Comparison of ENCODE assay signal across 8 cellular contexts in the genomic region with DNA sequence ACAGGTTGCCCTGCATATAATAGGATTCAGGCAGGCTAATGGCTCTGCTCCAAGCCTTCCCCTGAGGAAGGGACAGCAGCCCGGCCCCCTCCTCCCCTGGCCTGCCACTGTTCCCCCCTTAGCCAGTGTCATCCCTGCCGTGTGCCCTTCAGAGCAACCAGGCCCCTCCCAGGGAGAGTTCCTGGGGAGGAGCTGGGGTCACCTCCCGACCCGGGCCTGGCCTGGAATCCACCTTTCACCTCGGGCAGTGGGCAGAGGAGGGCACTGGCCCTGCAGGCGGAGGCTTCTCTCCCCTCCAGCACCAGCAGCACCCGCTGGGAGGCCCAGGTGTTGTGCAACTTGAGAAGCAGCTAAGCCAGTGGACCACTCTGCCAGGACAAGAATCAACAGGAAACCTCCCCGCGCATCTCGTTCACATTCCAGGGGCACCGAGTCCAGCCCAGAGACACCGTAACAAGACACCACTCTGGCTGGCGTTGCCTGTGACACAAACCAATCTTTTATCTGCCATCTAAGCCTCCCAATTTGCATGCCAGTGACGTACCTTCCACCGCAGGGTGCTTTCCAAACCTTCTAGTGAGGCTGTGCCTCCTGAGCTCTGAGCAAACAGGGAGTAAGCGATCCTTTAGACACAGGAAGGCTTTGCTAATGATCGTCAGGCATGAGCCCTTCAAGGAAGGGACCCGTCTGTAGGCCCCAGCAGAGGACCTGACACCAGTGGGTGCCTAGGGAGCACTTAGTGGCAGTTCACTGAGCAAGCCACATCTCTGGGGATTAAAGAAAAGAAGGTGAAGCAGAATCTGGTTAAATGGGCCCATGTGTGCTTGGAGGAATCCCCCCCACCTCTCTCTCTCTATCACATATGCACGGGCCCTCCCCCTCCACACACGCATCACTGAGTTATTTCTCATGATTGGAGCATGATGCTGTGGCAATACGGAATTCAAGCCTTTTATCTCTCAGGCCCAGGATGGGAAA.
DNase-seq lines count a peak whose midpoint lies in the region; ATAC-seq and TF ChIP-seq lines count a peak whose summit lies in the region.

No MANE protein-coding gene starts in this region.

- peaks cover 0 to 7% of the 10 kb centered on the region in 2 donors for H3K36me3 Mint-ChIP-seq in naive B cell

- no peaks in the 10 kb centered on the region for H3K9me2 ChIP-seq in DOHH2 (replicated peaks; ENCODE audit: control insufficient read depth, low read length)

- peaks cover 13 to 45% (median 31%) of the 10 kb centered on the region in 3 donors for H3K27me3 Mint-ChIP-seq in naive B cell

- peak overlapping the region; percentile 55 to 93 (median 82) for H3K27ac Mint-ChIP-seq in naive B cell

- H3K4me2 ChIP-seq in DOHH2 (ENCODE audit: low read length): 0 out of 2 replicates have a peak overlapping the region, but pooled peaks have one; percentile 1

- no peaks in the 10 kb centered on the region for H3K79me2 ChIP-seq in DOHH2 (ENCODE audit: control insufficient read depth, low read length)

- no peaks in the 10 kb centered on the region for H3K36me3 ChIP-seq in DOHH2 (ENCODE audit: control insufficient read depth, low read length)
- H3K36me3 ChIP-seq in upper lobe of right lung: no peaks in the 10 kb centered on the region

- H3K4me3 Mint-ChIP-seq in naive B cell: peak overlapping the region in 3 of 8 donors; percentile 27 to 70 (median 31)

- DNase-seq in HuH-7 (ENCODE audit: low spot score) (peak; percentile 80), SHP77 treated with DMSO at 0.1 percent for 48 hours (lab: John Stamatoyannopoulos, UW) (peak; percentile 71), cardiac fibroblast (ENCODE audit: low read depth in 2 of 2) (peak; percentile 32 to 91), naive B cell (peak; percentile 42), upper lobe of right lung (peak; percentile 71), foreskin fibroblast (no peak)

- H4K20me1 ChIP-seq in DOHH2 (ENCODE audit: control insufficient read depth, insufficient read depth, low read depth, low read length): no peaks in the 10 kb centered on the region

- H3K27me3 ChIP-seq in DOHH2 (ENCODE audit: control insufficient read depth, low read length) (peaks cover 59% of the 10 kb centered on the region), upper lobe of right lung (no peaks in the 10 kb centered on the region)

- H3K4me3 ChIP-seq in DOHH2 (ENCODE audit: low read length): no peak overlapping the region
- H3K4me3 ChIP-seq in cardiac fibroblast (replicated peaks in 1 of 2; ENCODE audit: low read depth in 2 of 2, low read length in 2 of 2): no peak overlapping the region
- no peak overlapping the region for H3K4me3 ChIP-seq in upper lobe of right lung
- no peak overlapping the region for H3K4me3 ChIP-seq in foreskin fibroblast (ENCODE audit: low read depth in 1 of 2, low read length in 2 of 2)

- H3K4me1 Mint-ChIP-seq in naive B cell: peaks cover 13 to 24% (median 16%) of the 10 kb centered on the region in 3 donors

- no peaks in the 10 kb centered on the region for H3F3A ChIP-seq in DOHH2 (ENCODE audit: control insufficient read depth, insufficient read depth)

- peaks cover 0 to 6% (median 4%) of the 10 kb centered on the region in 7 donors for H3K9me3 Mint-ChIP-seq in naive B cell

- peak; percentile 70 for ATAC-seq in GM21528 (IDR thresholded peaks at IDR 0.05; ENCODE audit: low FRiP score, unreplicated experiment)
- ATAC-seq in naive B cell (ENCODE audit: low read depth in 2 of 2): peak; percentile 80 to 81
- ATAC-seq in upper lobe of right lung: peak; percentile 48

- peaks cover 18% of the 10 kb centered on the region for H3K4me1 ChIP-seq in DOHH2 (ENCODE audit: control insufficient read depth, low read length)
- H3K4me1 ChIP-seq in upper lobe of right lung: peaks cover 19% of the 10 kb centered on the region

- TF ChIP-seq CTCF in DOHH2 (IDR thresholded peaks at IDR 0.05; ENCODE audit: low read depth, low read length, poor library complexity, severe bottlenecking) (no peak), cardiac fibroblast (IDR thresholded peaks at IDR 0.05; ENCODE audit: low read depth, low read length) (no peak), upper lobe of right lung (IDR thresholded peaks at IDR 0.05) (no peak), foreskin fibroblast (IDR thresholded peaks at IDR 0.05; ENCODE audit: low read depth, low read length) (no peak)

- H3K9me3 ChIP-seq in DOHH2 (ENCODE audit: control insufficient read depth, insufficient read depth, low read length) (no peaks in the 10 kb centered on the region), upper lobe of right lung (no peaks in the 10 kb centered on the region)

- intact Hi-C loops in upper lobe of right lung (cut with DNase I): no loop called here

- no peak overlapping the region for H3K27ac ChIP-seq in DOHH2 (ENCODE audit: low read depth, low read length)
- peak overlapping the region; percentile 45 for H3K27ac ChIP-seq in upper lobe of right lung

Comparison
In these comparisons a context has a peak if more than half of its experiments do, and no peak if none do; other contexts are left out.
1. DNase-seq: peak in HuH-7 (single experiment), SHP77 treated with DMSO at 0.1 percent for 48 hours (single experiment), cardiac fibroblast (2 of 2), naive B cell (single experiment) and upper lobe of right lung (single experiment); none in foreskin fibroblast (0 of 2).
2. Peak in every context shown above with its lines, with median percentiles within 50 percentile points of each other: ATAC-seq.